In the genomic region with DNA sequence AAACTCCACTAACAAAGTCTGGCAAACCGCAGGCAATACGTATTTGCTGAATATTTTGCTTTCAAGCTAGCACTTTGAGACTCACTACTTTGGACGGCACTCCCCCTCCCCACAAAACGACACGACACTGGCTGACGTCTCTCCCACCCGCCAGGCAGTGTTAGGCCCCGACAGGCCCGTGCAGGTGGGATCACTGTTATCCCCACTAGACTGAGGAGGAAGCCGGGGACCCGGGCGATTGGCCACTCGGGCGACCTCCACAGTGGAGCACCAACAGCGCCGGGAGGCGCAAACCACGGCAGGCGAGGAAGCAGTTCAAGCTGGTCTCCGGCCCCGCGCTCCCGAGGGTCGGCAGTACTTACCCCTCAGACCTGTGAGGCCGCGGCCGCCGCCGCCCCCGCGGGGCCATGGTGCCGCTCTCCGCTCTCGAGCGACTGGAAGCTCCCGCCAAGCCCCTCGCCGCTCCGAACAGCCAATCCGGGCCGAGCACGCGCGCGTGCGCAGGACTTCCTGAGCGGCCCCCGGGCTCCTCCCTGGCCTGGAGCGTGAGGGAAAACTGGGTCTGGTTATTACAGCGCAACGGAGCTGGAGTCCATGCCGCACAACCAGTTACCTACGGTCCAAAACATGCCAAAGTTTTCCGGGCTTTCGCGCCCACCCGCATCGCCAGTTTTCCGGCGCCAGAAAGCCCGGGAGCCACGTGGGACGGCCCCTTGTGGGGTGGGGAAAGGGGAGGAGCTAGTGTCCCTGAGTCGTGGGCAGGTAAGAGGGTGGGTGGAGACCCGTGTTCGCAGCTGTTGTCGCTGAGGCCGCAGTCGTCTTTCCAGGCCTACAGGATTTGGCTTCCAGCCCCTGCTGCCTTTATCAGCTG, we compare ENCODE assay signal across 1 cellular context.
TF ChIP-seq lines count a peak whose summit lies in the region.

A gene with protein sequence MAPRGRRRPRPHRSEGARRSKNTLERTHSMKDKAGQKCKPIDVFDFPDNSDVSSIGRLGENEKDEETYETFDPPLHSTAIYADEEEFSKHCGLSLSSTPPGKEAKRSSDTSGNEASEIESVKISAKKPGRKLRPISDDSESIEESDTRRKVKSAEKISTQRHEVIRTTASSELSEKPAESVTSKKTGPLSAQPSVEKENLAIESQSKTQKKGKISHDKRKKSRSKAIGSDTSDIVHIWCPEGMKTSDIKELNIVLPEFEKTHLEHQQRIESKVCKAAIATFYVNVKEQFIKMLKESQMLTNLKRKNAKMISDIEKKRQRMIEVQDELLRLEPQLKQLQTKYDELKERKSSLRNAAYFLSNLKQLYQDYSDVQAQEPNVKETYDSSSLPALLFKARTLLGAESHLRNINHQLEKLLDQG (minus strand): TSS at position 443 of the 871 bp plus-strand sequence. CDS start 34 bp downstream, at position 409.

TF ChIP-seq in IMR-90, 13 proteins besides CTCF, POLR2A, EP300 and RAD21 (continued from another document):
- TF ChIP-seq, protein P1, sequence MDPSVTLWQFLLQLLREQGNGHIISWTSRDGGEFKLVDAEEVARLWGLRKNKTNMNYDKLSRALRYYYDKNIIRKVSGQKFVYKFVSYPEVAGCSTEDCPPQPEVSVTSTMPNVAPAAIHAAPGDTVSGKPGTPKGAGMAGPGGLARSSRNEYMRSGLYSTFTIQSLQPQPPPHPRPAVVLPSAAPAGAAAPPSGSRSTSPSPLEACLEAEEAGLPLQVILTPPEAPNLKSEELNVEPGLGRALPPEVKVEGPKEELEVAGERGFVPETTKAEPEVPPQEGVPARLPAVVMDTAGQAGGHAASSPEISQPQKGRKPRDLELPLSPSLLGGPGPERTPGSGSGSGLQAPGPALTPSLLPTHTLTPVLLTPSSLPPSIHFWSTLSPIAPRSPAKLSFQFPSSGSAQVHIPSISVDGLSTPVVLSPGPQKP (IDR thresholded peaks at IDR 0.05; ENCODE audit: borderline replicate concordance, low read depth, low read length), result no peak
- TF ChIP-seq NFE2L2 (IDR thresholded peaks at IDR 0.05; ENCODE audit: low read depth, low read length) (no peak), RCOR1 (IDR thresholded peaks at IDR 0.05; ENCODE audit: insufficient replicate concordance, low read length) (peak; percentile 39)
